ENCODE assay signal across 1 cellular context in the genomic region with DNA sequence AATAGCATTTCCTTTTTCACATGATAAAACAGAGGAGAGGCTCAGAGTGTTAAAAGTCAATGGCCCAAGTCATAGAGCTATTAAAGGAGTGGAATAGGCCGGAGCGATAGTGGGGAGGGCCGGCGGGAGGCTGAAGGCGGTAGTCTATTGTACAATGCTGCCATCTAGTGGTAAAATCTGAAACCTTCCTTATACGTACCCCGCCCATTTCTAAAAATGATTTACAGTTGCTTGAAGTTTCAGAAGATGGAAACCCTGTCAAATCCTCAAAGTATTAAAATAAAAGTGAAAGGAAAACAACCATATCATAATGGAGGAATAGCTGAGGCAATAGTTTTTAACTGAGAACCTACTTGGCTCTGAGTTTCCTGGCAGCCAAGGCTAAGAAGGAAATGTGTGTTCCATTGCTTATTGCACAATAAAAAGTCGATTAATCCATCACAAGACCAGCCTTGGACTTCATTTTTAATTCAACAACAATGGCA.
TF ChIP-seq lines count a peak whose summit lies in the region.

No MANE protein-coding gene starts in this region.

TF ChIP-seq in K562, 482 proteins besides CTCF, POLR2A, EP300 and RAD21 (continued from another document):
- TF ChIP-seq, protein P1, sequence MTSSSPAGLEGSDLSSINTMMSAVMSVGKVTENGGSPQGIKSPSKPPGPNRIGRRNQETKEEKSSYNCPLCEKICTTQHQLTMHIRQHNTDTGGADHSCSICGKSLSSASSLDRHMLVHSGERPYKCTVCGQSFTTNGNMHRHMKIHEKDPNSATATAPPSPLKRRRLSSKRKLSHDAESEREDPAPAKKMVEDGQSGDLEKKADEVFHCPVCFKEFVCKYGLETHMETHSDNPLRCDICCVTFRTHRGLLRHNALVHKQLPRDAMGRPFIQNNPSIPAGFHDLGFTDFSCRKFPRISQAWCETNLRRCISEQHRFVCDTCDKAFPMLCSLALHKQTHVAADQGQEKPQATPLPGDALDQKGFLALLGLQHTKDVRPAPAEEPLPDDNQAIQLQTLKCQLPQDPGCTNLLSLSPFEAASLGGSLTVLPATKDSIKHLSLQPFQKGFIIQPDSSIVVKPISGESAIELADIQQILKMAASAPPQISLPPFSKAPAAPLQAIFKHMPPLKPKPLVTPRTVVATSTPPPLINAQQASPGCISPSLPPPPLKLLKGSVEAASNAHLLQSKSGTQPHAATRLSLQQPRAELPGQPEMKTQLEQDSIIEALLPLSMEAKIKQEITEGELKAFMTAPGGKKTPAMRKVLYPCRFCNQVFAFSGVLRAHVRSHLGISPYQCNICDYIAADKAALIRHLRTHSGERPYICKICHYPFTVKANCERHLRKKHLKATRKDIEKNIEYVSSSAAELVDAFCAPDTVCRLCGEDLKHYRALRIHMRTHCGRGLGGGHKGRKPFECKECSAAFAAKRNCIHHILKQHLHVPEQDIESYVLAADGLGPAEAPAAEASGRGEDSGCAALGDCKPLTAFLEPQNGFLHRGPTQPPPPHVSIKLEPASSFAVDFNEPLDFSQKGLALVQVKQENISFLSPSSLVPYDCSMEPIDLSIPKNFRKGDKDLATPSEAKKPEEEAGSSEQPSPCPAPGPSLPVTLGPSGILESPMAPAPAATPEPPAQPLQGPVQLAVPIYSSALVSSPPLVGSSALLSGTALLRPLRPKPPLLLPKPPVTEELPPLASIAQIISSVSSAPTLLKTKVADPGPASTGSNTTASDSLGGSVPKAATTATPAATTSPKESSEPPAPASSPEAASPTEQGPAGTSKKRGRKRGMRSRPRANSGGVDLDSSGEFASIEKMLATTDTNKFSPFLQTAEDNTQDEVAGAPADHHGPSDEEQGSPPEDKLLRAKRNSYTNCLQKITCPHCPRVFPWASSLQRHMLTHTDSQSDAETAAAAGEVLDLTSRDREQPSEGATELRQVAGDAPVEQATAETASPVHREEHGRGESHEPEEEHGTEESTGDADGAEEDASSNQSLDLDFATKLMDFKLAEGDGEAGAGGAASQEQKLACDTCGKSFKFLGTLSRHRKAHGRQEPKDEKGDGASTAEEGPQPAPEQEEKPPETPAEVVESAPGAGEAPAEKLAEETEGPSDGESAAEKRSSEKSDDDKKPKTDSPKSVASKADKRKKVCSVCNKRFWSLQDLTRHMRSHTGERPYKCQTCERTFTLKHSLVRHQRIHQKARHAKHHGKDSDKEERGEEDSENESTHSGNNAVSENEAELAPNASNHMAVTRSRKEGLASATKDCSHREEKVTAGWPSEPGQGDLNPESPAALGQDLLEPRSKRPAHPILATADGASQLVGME (CRISPR knock-in tag; IDR thresholded peaks at IDR 0.05), result 0 out of 2 replicates have a peak, but pooled peaks have one; percentile 20
- TF ChIP-seq TRIM25 (IDR thresholded peaks at IDR 0.05; ENCODE audit: borderline replicate concordance) (no peak), ZNF41 (CRISPR knock-in tag; conservative IDR thresholded peaks at IDR 0.05) (no peak), NCOA4 (IDR thresholded peaks at IDR 0.05; ENCODE audit: partially characterized antibody) (no peak), TFE3 (CRISPR knock-in tag; IDR thresholded peaks at IDR 0.05) (no peak), GTF2E2 (tag; IDR thresholded peaks at IDR 0.05) (no peak), FOXP1 (CRISPR knock-in tag; IDR thresholded peaks at IDR 0.05) (no peak)
- TF ChIP-seq, protein P2, sequence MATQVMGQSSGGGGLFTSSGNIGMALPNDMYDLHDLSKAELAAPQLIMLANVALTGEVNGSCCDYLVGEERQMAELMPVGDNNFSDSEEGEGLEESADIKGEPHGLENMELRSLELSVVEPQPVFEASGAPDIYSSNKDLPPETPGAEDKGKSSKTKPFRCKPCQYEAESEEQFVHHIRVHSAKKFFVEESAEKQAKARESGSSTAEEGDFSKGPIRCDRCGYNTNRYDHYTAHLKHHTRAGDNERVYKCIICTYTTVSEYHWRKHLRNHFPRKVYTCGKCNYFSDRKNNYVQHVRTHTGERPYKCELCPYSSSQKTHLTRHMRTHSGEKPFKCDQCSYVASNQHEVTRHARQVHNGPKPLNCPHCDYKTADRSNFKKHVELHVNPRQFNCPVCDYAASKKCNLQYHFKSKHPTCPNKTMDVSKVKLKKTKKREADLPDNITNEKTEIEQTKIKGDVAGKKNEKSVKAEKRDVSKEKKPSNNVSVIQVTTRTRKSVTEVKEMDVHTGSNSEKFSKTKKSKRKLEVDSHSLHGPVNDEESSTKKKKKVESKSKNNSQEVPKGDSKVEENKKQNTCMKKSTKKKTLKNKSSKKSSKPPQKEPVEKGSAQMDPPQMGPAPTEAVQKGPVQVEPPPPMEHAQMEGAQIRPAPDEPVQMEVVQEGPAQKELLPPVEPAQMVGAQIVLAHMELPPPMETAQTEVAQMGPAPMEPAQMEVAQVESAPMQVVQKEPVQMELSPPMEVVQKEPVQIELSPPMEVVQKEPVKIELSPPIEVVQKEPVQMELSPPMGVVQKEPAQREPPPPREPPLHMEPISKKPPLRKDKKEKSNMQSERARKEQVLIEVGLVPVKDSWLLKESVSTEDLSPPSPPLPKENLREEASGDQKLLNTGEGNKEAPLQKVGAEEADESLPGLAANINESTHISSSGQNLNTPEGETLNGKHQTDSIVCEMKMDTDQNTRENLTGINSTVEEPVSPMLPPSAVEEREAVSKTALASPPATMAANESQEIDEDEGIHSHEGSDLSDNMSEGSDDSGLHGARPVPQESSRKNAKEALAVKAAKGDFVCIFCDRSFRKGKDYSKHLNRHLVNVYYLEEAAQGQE (CRISPR knock-in tag; IDR thresholded peaks at IDR 0.05; ENCODE audit: low read depth), result no peak
- TF ChIP-seq, protein P3, sequence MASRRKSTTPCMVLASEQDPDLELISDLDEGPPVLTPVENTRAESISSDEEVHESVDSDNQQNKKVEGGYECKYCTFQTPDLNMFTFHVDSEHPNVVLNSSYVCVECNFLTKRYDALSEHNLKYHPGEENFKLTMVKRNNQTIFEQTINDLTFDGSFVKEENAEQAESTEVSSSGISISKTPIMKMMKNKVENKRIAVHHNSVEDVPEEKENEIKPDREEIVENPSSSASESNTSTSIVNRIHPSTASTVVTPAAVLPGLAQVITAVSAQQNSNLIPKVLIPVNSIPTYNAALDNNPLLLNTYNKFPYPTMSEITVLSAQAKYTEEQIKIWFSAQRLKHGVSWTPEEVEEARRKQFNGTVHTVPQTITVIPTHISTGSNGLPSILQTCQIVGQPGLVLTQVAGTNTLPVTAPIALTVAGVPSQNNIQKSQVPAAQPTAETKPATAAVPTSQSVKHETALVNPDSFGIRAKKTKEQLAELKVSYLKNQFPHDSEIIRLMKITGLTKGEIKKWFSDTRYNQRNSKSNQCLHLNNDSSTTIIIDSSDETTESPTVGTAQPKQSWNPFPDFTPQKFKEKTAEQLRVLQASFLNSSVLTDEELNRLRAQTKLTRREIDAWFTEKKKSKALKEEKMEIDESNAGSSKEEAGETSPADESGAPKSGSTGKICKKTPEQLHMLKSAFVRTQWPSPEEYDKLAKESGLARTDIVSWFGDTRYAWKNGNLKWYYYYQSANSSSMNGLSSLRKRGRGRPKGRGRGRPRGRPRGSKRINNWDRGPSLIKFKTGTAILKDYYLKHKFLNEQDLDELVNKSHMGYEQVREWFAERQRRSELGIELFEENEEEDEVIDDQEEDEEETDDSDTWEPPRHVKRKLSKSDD (conservative IDR thresholded peaks at IDR 0.05; ENCODE audit: low read length), result no peak
